Comparison of ENCODE assay signal across 23 cellular contexts in genomic region chr20:54362283-54362682, GRCh38.
"Had no signal": no experiment of that assay in that cellular context is flagged by ENCODE, and none has a peak within 500 bp of the region (broad histone marks: within the 10 kb centered on the region; RNA-seq: fewer than 3 reads in every experiment).

No MANE protein-coding gene starts in this region.

- H3K4me1 Mint-ChIP-seq: activated naive CD4-positive, alpha-beta T cell treated with anti-CD3 and anti-CD28 coated beads, Interleukin-2, amount 50 U/mL, for 24 hours; T-helper 17 cell had no signal

- H3K9me3 ChIP-seq: ascending aorta, body of pancreas, Peyer's patch, SJSA1 had no signal

- H3K27me3 ChIP-seq: ascending aorta, body of pancreas, Peyer's patch had no signal

- H3K27ac ChIP-seq: ascending aorta, body of pancreas, Peyer's patch, SJSA1 had no signal

- H3K36me3 ChIP-seq: ascending aorta, Peyer's patch, SJSA1 had no signal

- H3K4me3 Mint-ChIP-seq: activated CD8-positive, alpha-beta T cell treated with anti-CD3 and anti-CD28 coated beads for 36 hours; activated naive CD4-positive, alpha-beta T cell treated with anti-CD3 and anti-CD28 coated beads, Interleukin-2, amount 50 U/mL, for 24 hours; activated naive CD8-positive, alpha-beta T cell treated with anti-CD3 and anti-CD28 coated beads, Interleukin-2, amount 50 U/mL, for 24 hours; T-helper 17 cell had no signal

- H3K4me3 ChIP-seq: ascending aorta, body of pancreas, Peyer's patch, SJSA1 had no signal

- FAIRE-seq: bronchial epithelial cell had no signal

- H3K27ac Mint-ChIP-seq: activated CD8-positive, alpha-beta T cell treated with anti-CD3 and anti-CD28 coated beads for 36 hours; activated naive CD4-positive, alpha-beta T cell treated with anti-CD3 and anti-CD28 coated beads, Interleukin-2, amount 50 U/mL, for 24 hours; activated naive CD8-positive, alpha-beta T cell treated with anti-CD3 and anti-CD28 coated beads, Interleukin-2, amount 50 U/mL, for 24 hours; T-helper 17 cell had no signal

- H3K9me3 Mint-ChIP-seq: activated CD8-positive, alpha-beta T cell treated with anti-CD3 and anti-CD28 coated beads for 36 hours; activated naive CD4-positive, alpha-beta T cell treated with anti-CD3 and anti-CD28 coated beads, Interleukin-2, amount 50 U/mL, for 24 hours had no signal

- ATAC-seq: activated CD8-positive, alpha-beta T cell treated with anti-CD3 and anti-CD28 coated beads for 36 hours; activated naive CD8-positive, alpha-beta T cell treated with anti-CD3 and anti-CD28 coated beads, Interleukin-2, amount 50 U/mL, for 24 hours; body of pancreas; T-helper 17 cell had no signal

- DNase-seq: activated CD4-positive, CD25-positive, alpha-beta regulatory T cell; activated CD8-positive, alpha-beta memory T cell treated with anti-CD3 and anti-CD28 coated beads, Interleukin-2, amount 50 U/mL, for 4 hours; activated CD8-positive, alpha-beta T cell treated with anti-CD3 and anti-CD28 coated beads for 36 hours; activated naive CD4-positive, alpha-beta T cell; activated naive CD8-positive, alpha-beta T cell treated with anti-CD3 and anti-CD28 coated beads, Interleukin-2, amount 50 U/mL, for 24 hours; amniotic stem cell; body of pancreas; central memory CD4-positive, alpha-beta T cell; KG1; NCI-H1092; NCI-H1417 treated with DMSO at 0.1 percent for 48 hours; NCI-H1694 treated with DMSO at 0.1 percent for 48 hours; NCI-H2029 treated with DMSO at 0.1 percent for 48 hours; NCI-H345; NCI-H510A; Peyer's patch; SHP77; T-helper 17 cell; T-helper 9 cell had no signal

- H3K4me1 ChIP-seq: ascending aorta, body of pancreas, Peyer's patch had no signal

- H3K27me3 Mint-ChIP-seq: T-helper 17 cell had no signal

- H3K36me3 Mint-ChIP-seq: activated naive CD4-positive, alpha-beta T cell treated with anti-CD3 and anti-CD28 coated beads, Interleukin-2, amount 50 U/mL, for 24 hours had no signal
